In the genomic region with DNA sequence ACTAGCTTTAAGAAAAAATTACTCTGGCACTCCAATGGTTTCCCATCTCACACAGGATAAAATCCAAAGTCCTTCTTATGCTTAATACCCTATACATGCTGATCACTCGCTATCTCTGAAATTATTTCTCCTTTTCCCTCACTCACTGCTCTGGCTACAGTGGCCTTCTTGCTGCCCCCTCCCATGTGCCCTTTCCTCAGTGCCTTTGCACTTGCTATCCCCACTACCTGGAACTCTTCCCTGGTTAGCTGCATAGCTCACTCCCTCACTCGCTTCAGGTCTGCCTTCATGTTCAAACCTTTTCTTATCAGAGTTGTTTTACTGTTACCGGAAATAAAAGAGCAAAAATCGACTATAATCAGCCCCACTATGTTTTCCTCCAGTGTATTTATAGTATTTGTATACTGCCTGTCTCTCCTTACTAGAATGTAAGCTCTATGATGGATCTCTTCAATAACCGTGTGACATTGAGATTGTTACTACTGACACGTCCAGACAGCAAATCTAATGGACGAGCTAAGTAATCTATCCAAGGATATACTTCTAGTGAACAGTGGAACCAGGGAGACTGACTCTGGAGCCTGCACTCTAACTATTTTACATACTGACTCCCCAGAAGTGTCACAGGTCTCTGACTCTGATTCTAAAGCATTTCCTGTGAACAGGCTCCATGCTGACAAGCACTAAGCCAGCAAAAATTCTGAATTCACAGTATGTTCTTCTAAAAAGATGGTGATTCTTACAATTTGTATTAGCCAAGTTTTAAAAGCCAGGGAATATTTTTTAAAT, we compare ENCODE assay signal across 8 cellular contexts. TPM values are rescaled to one million over a fixed set of nuclear protein-coding genes. Genes with fewer than 3 reads are reported as not detected.
DNase-seq lines count a peak whose midpoint lies in the region; ATAC-seq, FAIRE-seq and TF ChIP-seq lines count a peak whose summit lies in the region.
"Had no signal": no experiment of that assay in that cellular context is flagged by ENCODE, and none has a peak within 500 bp of the region (broad histone marks: within the 10 kb centered on the region; RNA-seq: fewer than 3 reads in every experiment).

No MANE protein-coding gene starts in this region.

- FAIRE-seq in GM12892 (lab: Jason Lieb, UNC) = peak; percentile 70

- in situ Hi-C loops in SK-MEL-5 (cut with HindIII; ENCODE audit: low pct_unique_long_range_greater_than_20kb, low sequenced_read_pairs) = no loop called here

- intact Hi-C loops in uterus (cut with DNase I; ENCODE audit: low total_unique reads) = no loop called here

- no peak overlapping the region for H3K27ac ChIP-seq in uterus
- H3K27ac ChIP-seq: SJSA1 had no signal

- no peaks in the 10 kb centered on the region for H3K4me1 ChIP-seq in uterus

- no peaks in the 10 kb centered on the region for H3K27me3 ChIP-seq in uterus
- H3K27me3 ChIP-seq: SJSA1 had no signal

- H3K4me3 ChIP-seq in fibroblast of villous mesenchyme (ENCODE audit: low read depth, low read length) = no peak overlapping the region
- H3K4me3 ChIP-seq in skeletal muscle cell (ENCODE audit: low read depth, low read length) = no peak overlapping the region
- no peak overlapping the region for H3K4me3 ChIP-seq in uterus
- H3K4me3 ChIP-seq: SJSA1 had no signal

- TF ChIP-seq CTCF in fibroblast of villous mesenchyme (IDR thresholded peaks at IDR 0.05; ENCODE audit: insufficient read depth, low read depth, low read length) (no peak), uterus (IDR thresholded peaks at IDR 0.05) (no peak)

- H3K36me3 ChIP-seq in uterus = no peaks in the 10 kb centered on the region
- H3K36me3 ChIP-seq: SJSA1 had no signal

- TF ChIP-seq POLR2A in GM12892 (IDR thresholded peaks at IDR 0.05; ENCODE audit: low read depth, low read length) = no peak
- TF ChIP-seq POLR2A in uterus (IDR thresholded peaks at IDR 0.05) = no peak

- no peak for ATAC-seq in GM21447 (IDR thresholded peaks at IDR 0.05; ENCODE audit: unreplicated experiment)

- no peaks in the 10 kb centered on the region for H3K9me3 ChIP-seq in uterus
- H3K9me3 ChIP-seq: SJSA1 had no signal

- DNase-seq in GM12892 (ENCODE audit: insufficient read length) (no peak), SK-MEL-5 (ENCODE audit: low read depth, low spot score) (peak; percentile 20), fibroblast of villous mesenchyme (ENCODE audit: low read depth) (peak; percentile 71), skeletal muscle cell (ENCODE audit: low read depth) (peak; percentile 25), uterus (no peak), NCI-H2227 treated with DMSO at 0.1 percent for 48 hours (lab: John Stamatoyannopoulos, UW) (no peak)

RNA-seq across cellular contexts. Expression of a gene that starts 25.1 kb away (rescaled TPM):
- 34.9 TPM for polyA plus RNA-seq in GM12892 (2012; ENCODE audit: missing spikeins)
- total RNA-seq in SK-MEL-5 (2014; rRNA removed; shearing (Covaris generic)) = 4.3 and 4.6 TPM in 2 replicates
- 10.1 and 11.8 TPM in 2 replicates for polyA plus RNA-seq in SK-MEL-5 (2015; cell fraction: cytosol; rRNA removed)
- 3.6 and 4.6 TPM in 2 replicates for polyA plus RNA-seq in SK-MEL-5 (2015; cell fraction: nucleus; rRNA removed)
- total RNA-seq in fibroblast of villous mesenchyme (1.3 and 3.2 TPM in 2 replicates), uterus (100 to 1,000 TPM in 2 of 4 donors, 10 to 100 TPM in 2; 35.1 to 197 (median 84.5) TPM)

Comparison
In these comparisons a context has a peak if more than half of its experiments do, and no peak if none do; other contexts are left out.
1. DNase-seq: peak in SK-MEL-5 (single experiment), fibroblast of villous mesenchyme (single experiment) and skeletal muscle cell (single experiment); none in GM12892 (single experiment), uterus (0 of 2) and NCI-H2227 treated with DMSO at 0.1 percent for 48 hours (single experiment).